ENCODE assay signal across 11 cellular contexts in genomic region chr12:48883305-48884171, GRCh38. TPM values are rescaled to one million over a fixed set of nuclear protein-coding genes. Genes with fewer than 3 reads are reported as not detected.
DNase-seq lines count a peak whose midpoint lies in the region; ATAC-seq, FAIRE-seq and TF ChIP-seq lines count a peak whose summit lies in the region.
"Had no signal": no experiment of that assay in that cellular context is flagged by ENCODE, and none has a peak within 500 bp of the region (broad histone marks: within the 10 kb centered on the region; RNA-seq: fewer than 3 reads in every experiment).

No MANE protein-coding gene starts in this region.

- H2BK15ac ChIP-seq in mesenchymal stem cell (ENCODE audit: low read depth, poor library complexity, severe bottlenecking) = no peak overlapping the region

- peak overlapping the region; percentile 65 for H4K91ac ChIP-seq in mesenchymal stem cell (ENCODE audit: low read length)

- H3K4me2 ChIP-seq in mesenchymal stem cell (ENCODE audit: low read length, poor library complexity, severe bottlenecking) = no peak overlapping the region

- peak overlapping the region; percentile 86 for H2BK120ac ChIP-seq in mesenchymal stem cell (ENCODE audit: low read depth, low read length)

- H2AFZ ChIP-seq in mesenchymal stem cell (ENCODE audit: low read depth, low read length) = peak overlapping the region; percentile 67

- no peaks in the 10 kb centered on the region for H3K36me3 ChIP-seq in bronchial epithelial cell (ENCODE audit: control insufficient read depth, insufficient read depth, low read length)
- H3K36me3 ChIP-seq in mesenchymal stem cell (ENCODE audit: control insufficient read depth in 1 of 2, insufficient read depth in 2 of 2, low read depth in 1 of 2, low read length in 2 of 2) = no peaks in the 10 kb centered on the region
- no peaks in the 10 kb centered on the region for H3K36me3 ChIP-seq in uterus
- H3K36me3 ChIP-seq: BE2C had no signal

- H4K8ac ChIP-seq in mesenchymal stem cell (ENCODE audit: low read length) = peak overlapping the region; percentile 45

- H2BK12ac ChIP-seq in mesenchymal stem cell (ENCODE audit: low read length in 2 of 2) = peak overlapping the region; percentile 80 to 98

- H3K18ac ChIP-seq in mesenchymal stem cell (ENCODE audit: low read depth in 1 of 2, low read length in 2 of 2) = peak overlapping the region; percentile 72 to 90

- no peak for FAIRE-seq in bronchial epithelial cell (lab: Jason Lieb, UNC)

- no peak overlapping the region for H2BK5ac ChIP-seq in mesenchymal stem cell (ENCODE audit: low read depth, low read length, poor library complexity, severe bottlenecking)

- H3K9me3 ChIP-seq in right cardiac atrium (ENCODE audit: control insufficient read depth, low read length) = no peaks in the 10 kb centered on the region
- H3K9me3 ChIP-seq in mesenchymal stem cell (ENCODE audit: control insufficient read depth, low read length) = no peaks in the 10 kb centered on the region
- H3K9me3 ChIP-seq in uterus = no peaks in the 10 kb centered on the region
- H3K9me3 ChIP-seq: BE2C had no signal

- ATAC-seq in right cardiac atrium = peak; percentile 70 to 71
- no peak for ATAC-seq in Right ventricle myocardium superior (ENCODE audit: poor library complexity)
- no peak for ATAC-seq in GM21723 (IDR thresholded peaks at IDR 0.05; ENCODE audit: unreplicated experiment)
- no peak for ATAC-seq in GM21576 (IDR thresholded peaks at IDR 0.05; ENCODE audit: unreplicated experiment)

- no peak overlapping the region for H3K9ac ChIP-seq in mesenchymal stem cell (ENCODE audit: low read length)

- H3K27ac ChIP-seq in right cardiac atrium (ENCODE audit: low read length) (no peak overlapping the region), mesenchymal stem cell (ENCODE audit: low read length, poor library complexity, severe bottlenecking) (no peak overlapping the region), uterus (peak overlapping the region; percentile 36 to 68)

- TF ChIP-seq CTCF in bronchial epithelial cell (IDR thresholded peaks at IDR 0.05; ENCODE audit: insufficient read depth, low read length, severe bottlenecking) (no peak), uterus (IDR thresholded peaks at IDR 0.05) (no peak)

- no peak for DNase-seq in right cardiac atrium
- no peak for DNase-seq in Right ventricle myocardium superior
- DNase-seq in bronchial epithelial cell (ENCODE audit: low read depth) = peak; percentile 35
- peak; percentile 60 for DNase-seq in mesenchymal stem cell
- no peak for DNase-seq in uterus
- no peak for DNase-seq in cerebellar cortex (ENCODE audit: low spot score)
- DNase-seq: activated naive CD4-positive, alpha-beta T cell treated with anti-CD3 and anti-CD28 coated beads, Interleukin-2, amount 50 U/mL, for 16 hours; BE2C; SHP77 treated with DMSO at 0.1 percent for 48 hours had no signal

- WGBS in right cardiac atrium = 58% methylated on average over 14 of the region's 14 CpGs
- WGBS in mesenchymal stem cell = 53% methylated on average over 13 of the region's 14 CpGs

- intact Hi-C loops in right cardiac atrium (cut with DNase I) = no loop called here
- intact Hi-C loops in Right ventricle myocardium superior (cut with DNase I) = no loop called here
- intact Hi-C loops in uterus (cut with DNase I; ENCODE audit: low total_unique reads) = no loop called here

- H3K4ac ChIP-seq in mesenchymal stem cell (ENCODE audit: low read depth in 1 of 2, low read length in 2 of 2) = peak overlapping the region in 1 of 2 experiments; percentile 84

- no peaks in the 10 kb centered on the region for H3K79me1 ChIP-seq in mesenchymal stem cell (replicated peaks; ENCODE audit: low read length, poor library complexity, severe bottlenecking)

- H3K4me3 ChIP-seq in right cardiac atrium (ENCODE audit: low read length) (no peak overlapping the region), bronchial epithelial cell (ENCODE audit: low read depth, low read length) (no peak overlapping the region), mesenchymal stem cell (ENCODE audit: insufficient read depth in 1 of 2, low read depth in 1 of 2, low read length in 2 of 2) (no peak overlapping the region), uterus (no peak overlapping the region)

- peak overlapping the region in 1 of 2 experiments; percentile 86 for H3K14ac ChIP-seq in mesenchymal stem cell (ENCODE audit: low read length in 2 of 2)

- no peak for TF ChIP-seq POLR2A in uterus (IDR thresholded peaks at IDR 0.05)

- peaks cover 2% of the 10 kb centered on the region for H3K4me1 ChIP-seq in right cardiac atrium (ENCODE audit: control insufficient read depth, insufficient read depth, low read length)
- peaks cover 8% of the 10 kb centered on the region for H3K4me1 ChIP-seq in mesenchymal stem cell (ENCODE audit: control insufficient read depth, insufficient read depth, low read depth, low read length)
- no peaks in the 10 kb centered on the region for H3K4me1 ChIP-seq in uterus

- H3K23ac ChIP-seq in mesenchymal stem cell (ENCODE audit: low read length in 2 of 2) = no peak overlapping the region

- H3K27me3 ChIP-seq in right cardiac atrium (ENCODE audit: control insufficient read depth, insufficient read depth) (no peaks in the 10 kb centered on the region), bronchial epithelial cell (ENCODE audit: control insufficient read depth, insufficient read depth, low read length) (no peaks in the 10 kb centered on the region), mesenchymal stem cell (ENCODE audit: control insufficient read depth in 1 of 2, insufficient read depth in 1 of 2, low read length in 2 of 2) (peaks cover 35 to 54% of the 10 kb centered on the region in 2 experiments), uterus (no peaks in the 10 kb centered on the region)
- H3K27me3 ChIP-seq: BE2C had no signal

- no peak overlapping the region for H2AK5ac ChIP-seq in mesenchymal stem cell (ENCODE audit: low read length, severe bottlenecking)

RNA-seq across cellular contexts. Expression of gene RND1, which starts 17.9 kb away (rescaled TPM):
- total RNA-seq in right cardiac atrium (under 1 TPM; 0.41 to 0.96 (median 0.71) TPM), Right ventricle myocardium superior (0.11 TPM), bronchial epithelial cell (2.9 and 4.5 TPM in 2 replicates), uterus (10 to 100 TPM in 1 of 4 donors, under 1 TPM in 1, not detected in 2; 0.88 to 22.1 TPM)
- polyA plus RNA-seq in right cardiac atrium = 2.6 TPM
- polyA plus RNA-seq in mesenchymal stem cell (2013, experiment 1 of 2) = 0.39 TPM
- polyA plus RNA-seq in mesenchymal stem cell (2013, experiment 2 of 2) = 0.51 TPM

RNA-seq across cellular contexts. Expression of gene DDX23, which starts 31.6 kb away (rescaled TPM):
- 10 to 100 TPM; 31.4 to 38.9 (median 35.1) TPM for total RNA-seq in right cardiac atrium
- polyA plus RNA-seq in right cardiac atrium = 21.3 TPM
- 32.4 TPM for total RNA-seq in Right ventricle myocardium superior
- 68.7 and 81.2 TPM in 2 replicates for total RNA-seq in bronchial epithelial cell
- polyA plus RNA-seq in mesenchymal stem cell (2013, experiment 1 of 2) = 49.3 TPM
- 45.4 TPM for polyA plus RNA-seq in mesenchymal stem cell (2013, experiment 2 of 2)
- 100 to 1,000 TPM in 1 of 4 donors, 10 to 100 TPM in 3; 43.8 to 238 (median 81.8) TPM for total RNA-seq in uterus

RNA-seq across cellular contexts. Expression of gene FKBP11, which starts 41.8 kb away (rescaled TPM):
- 10 to 100 TPM in 3 of 4 donors, 1 to 10 TPM in 1; 3.9 to 14.8 (median 12.3) TPM for total RNA-seq in right cardiac atrium
- polyA plus RNA-seq in right cardiac atrium = 7.6 TPM
- 3.4 TPM for total RNA-seq in Right ventricle myocardium superior
- 7.9 and 12.4 TPM in 2 replicates for total RNA-seq in bronchial epithelial cell
- 131 TPM for polyA plus RNA-seq in mesenchymal stem cell (2013, experiment 1 of 2)
- polyA plus RNA-seq in mesenchymal stem cell (2013, experiment 2 of 2) = 138 TPM
- 10 to 100 TPM in 1 of 4 donors, 1 to 10 TPM in 3; 1.2 to 22.0 (median 5.5) TPM for total RNA-seq in uterus

Comparison
In these comparisons a context has a peak if more than half of its experiments do, and no peak if none do; other contexts are left out.
1. ATAC-seq: peak in right cardiac atrium (2 of 2); none in Right ventricle myocardium superior (single experiment), GM21723 (single experiment) and GM21576 (single experiment).
2. DNase-seq: peak in bronchial epithelial cell (single experiment) and mesenchymal stem cell (single experiment); none in right cardiac atrium (0 of 3), Right ventricle myocardium superior (single experiment), uterus (0 of 2) and cerebellar cortex (single experiment).
3. H3K27ac ChIP-seq: peak in uterus (2 of 2); none in right cardiac atrium (single experiment) and mesenchymal stem cell (single experiment).